ENCODE assay signal across 21 cellular contexts in the genomic region with DNA sequence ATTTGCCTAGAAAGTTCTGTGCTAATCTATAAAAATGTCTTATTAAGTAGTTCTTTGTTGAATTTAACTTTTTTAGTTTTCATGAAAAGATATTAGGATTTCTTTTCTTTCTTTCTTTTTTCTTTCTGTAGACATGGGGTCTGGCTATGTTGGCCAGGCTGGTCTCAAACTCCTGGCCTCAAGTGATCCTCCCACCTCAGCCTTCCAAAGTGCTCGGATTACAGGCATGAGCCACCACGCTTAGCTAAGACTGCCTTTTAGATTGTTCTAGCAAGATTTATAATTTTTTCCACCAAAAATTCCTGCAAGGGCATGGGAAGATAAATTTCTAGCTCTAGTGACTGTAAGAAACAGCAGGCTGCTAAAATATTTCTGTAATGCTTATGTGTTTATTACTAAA.
"Had no signal": no experiment of that assay in that cellular context is flagged by ENCODE, and none has a peak within 500 bp of the region (broad histone marks: within the 10 kb centered on the region; RNA-seq: fewer than 3 reads in every experiment).

No MANE protein-coding gene starts in this region.

- H3K4me3 Mint-ChIP-seq: naive thymus-derived CD4-positive, alpha-beta T cell; stimulated activated effector memory CD8-positive, alpha-beta T cell treated with anti-CD3 and anti-CD28 coated beads, Interleukin-12 subunit alpha, Interleukin-12 subunit beta, amount 100 ng/mL, for 72 hours had no signal

- H3K36me3 Mint-ChIP-seq: naive thymus-derived CD4-positive, alpha-beta T cell; stimulated activated effector memory CD8-positive, alpha-beta T cell treated with anti-CD3 and anti-CD28 coated beads, Interleukin-12 subunit alpha, Interleukin-12 subunit beta, amount 100 ng/mL, for 72 hours had no signal

- H3K9me3 Mint-ChIP-seq: nephron; stimulated activated effector memory CD8-positive, alpha-beta T cell treated with anti-CD3 and anti-CD28 coated beads, Interleukin-12 subunit alpha, Interleukin-12 subunit beta, amount 100 ng/mL, for 72 hours had no signal

- H3K4me1 Mint-ChIP-seq: stimulated activated effector memory CD8-positive, alpha-beta T cell treated with anti-CD3 and anti-CD28 coated beads, Interleukin-12 subunit alpha, Interleukin-12 subunit beta, amount 100 ng/mL, for 72 hours had no signal

- H3K27me3 ChIP-seq: transverse colon, uterus had no signal

- DNase-seq: cerebellar nuclear complex; effector memory CD4-positive, alpha-beta T cell; erythroblast; esophagus squamous epithelium; mesenchymal stem cell; naive thymus-derived CD4-positive, alpha-beta T cell; nucleus accumbens; psoas muscle; right cardiac atrium; sigmoid colon; stimulated activated CD4-positive, alpha-beta T cell treated with anti-CD3 and anti-CD28 coated beads, Interleukin-2, amount 100 ng/mL, for 24 hours; stimulated activated CD4-positive, alpha-beta T cell treated with anti-CD3 and anti-CD28 coated beads, Interleukin-4, amount 100 ng/mL, for 24 hours; stimulated activated naive CD4-positive, alpha-beta T cell treated with Interleukin-2 at 50 U/mL for 16 hours; stomach; upper lobe of right lung; uterus had no signal

- ATAC-seq: left lung; naive thymus-derived CD4-positive, alpha-beta T cell; psoas muscle; right cardiac atrium; stimulated activated effector memory CD8-positive, alpha-beta T cell treated with anti-CD3 and anti-CD28 coated beads, Interleukin-12 subunit alpha, Interleukin-12 subunit beta, amount 100 ng/mL, for 72 hours; upper lobe of right lung had no signal

- H3K27ac Mint-ChIP-seq: naive thymus-derived CD4-positive, alpha-beta T cell; stimulated activated effector memory CD8-positive, alpha-beta T cell treated with anti-CD3 and anti-CD28 coated beads, Interleukin-12 subunit alpha, Interleukin-12 subunit beta, amount 100 ng/mL, for 72 hours had no signal

- H3K27ac ChIP-seq: esophagus squamous epithelium, left lung, psoas muscle, sigmoid colon, stomach, thoracic aorta, transverse colon, upper lobe of right lung, uterus had no signal
